ENCODE assay signal across 19 cellular contexts in genomic region chr10:76553231-76553630, GRCh38.
DNase-seq lines count a peak whose midpoint lies in the region; TF ChIP-seq lines count a peak whose summit lies in the region.
"Had no signal": no experiment of that assay in that cellular context is flagged by ENCODE, and none has a peak within 500 bp of the region (broad histone marks: within the 10 kb centered on the region; RNA-seq: fewer than 3 reads in every experiment).

No MANE protein-coding gene starts in this region.

- CTCF ChIA-PET in CD8-positive, alpha-beta memory T cell (lab: Charles Lee): no interaction called here

- no peaks in the 10 kb centered on the region for H4K20me1 ChIP-seq in fibroblast of lung (ENCODE audit: control insufficient read depth, extremely low read depth, insufficient read depth, low read length)

- peak overlapping the region; percentile 64 to 76 (median 68) for H3K27ac Mint-ChIP-seq in nephron
- no peak overlapping the region for H3K27ac Mint-ChIP-seq in CD8-positive, alpha-beta memory T cell
- H3K27ac Mint-ChIP-seq: IgD-negative memory B cell had no signal

- H3K27me3 Mint-ChIP-seq in nephron (ENCODE audit: low read depth): peaks cover 9% of the 10 kb centered on the region
- no peaks in the 10 kb centered on the region for H3K27me3 Mint-ChIP-seq in CD8-positive, alpha-beta memory T cell

- TF ChIP-seq CTCF in fibroblast of lung (conservative IDR thresholded peaks at IDR 0.05 in 1 of 2, IDR thresholded peaks at IDR 0.05 in 1 of 2; ENCODE audit: low read depth in 1 of 2, low read length in 2 of 2) (no peak), nephron (IDR thresholded peaks at IDR 0.05; ENCODE audit: unreplicated experiment in 3 of 3) (no peak), uterus (IDR thresholded peaks at IDR 0.05) (no peak)

- no peak overlapping the region for H3K9ac ChIP-seq in fibroblast of lung (ENCODE audit: insufficient read depth, low read length)

- H2AFZ ChIP-seq in fibroblast of lung (ENCODE audit: low read length): no peak overlapping the region

- DNase-seq in NCI-H69 (lab: John Stamatoyannopoulos, UW) (peak; percentile 6), fibroblast of lung (ENCODE audit: low read depth in 2 of 2) (no peak), uterus (no peak), NCI-H510A (lab: John Stamatoyannopoulos, UW) (no peak), C1 segment of cervical spinal cord (lab: John Stamatoyannopoulos, UW) (no peak)
- DNase-seq in CD8-positive, alpha-beta memory T cell: no peak
- DNase-seq: AML-193, DMS53, GDM1, GOT3, MV-4-11, NCI-H1105 treated with DMSO at 0.1 percent for 48 hours, NCI-H2029 treated with DMSO at 0.1 percent for 48 hours, NCI-H2171, NCI-H345, NCI-H524 treated with DMSO at 0.1 percent for 48 hours had no signal

- no peak overlapping the region for H3K4me3 Mint-ChIP-seq in nephron
- H3K4me3 Mint-ChIP-seq in CD8-positive, alpha-beta memory T cell: no peak overlapping the region
- H3K4me3 Mint-ChIP-seq: IgD-negative memory B cell had no signal

- H3K4me3 ChIP-seq in fibroblast of lung (replicated peaks in 1 of 4; ENCODE audit: control extremely low read depth in 1 of 4, insufficient read depth in 1 of 4, low read depth in 3 of 4, low read length in 4 of 4): no peak overlapping the region
- no peak overlapping the region for H3K4me3 ChIP-seq in uterus
- H3K4me3 ChIP-seq in CD8-positive, alpha-beta memory T cell (ENCODE audit: low read length): no peak overlapping the region

- peak overlapping the region; percentile 26 for H3K4me2 ChIP-seq in fibroblast of lung (ENCODE audit: extremely low read depth, insufficient read depth, low read length)

- H3K36me3 Mint-ChIP-seq in nephron (ENCODE audit: low read depth): no peaks in the 10 kb centered on the region
- H3K36me3 Mint-ChIP-seq in CD8-positive, alpha-beta memory T cell: no peaks in the 10 kb centered on the region
- H3K36me3 Mint-ChIP-seq: IgD-negative memory B cell had no signal

- no peaks in the 10 kb centered on the region for H3K9me3 ChIP-seq in fibroblast of lung (ENCODE audit: control insufficient read depth, insufficient read depth, low read depth, low read length)
- H3K9me3 ChIP-seq in uterus: no peaks in the 10 kb centered on the region
- no peaks in the 10 kb centered on the region for H3K9me3 ChIP-seq in CD8-positive, alpha-beta memory T cell (ENCODE audit: low read length)

- H3K36me3 ChIP-seq in fibroblast of lung (ENCODE audit: control insufficient read depth, insufficient read depth, low read length): no peaks in the 10 kb centered on the region
- H3K36me3 ChIP-seq in uterus: no peaks in the 10 kb centered on the region
- no peaks in the 10 kb centered on the region for H3K36me3 ChIP-seq in CD8-positive, alpha-beta memory T cell (ENCODE audit: insufficient read depth, low read length)

- H3K27me3 ChIP-seq in fibroblast of lung (ENCODE audit: control insufficient read depth, insufficient read depth, low read length) (no peaks in the 10 kb centered on the region), uterus (no peaks in the 10 kb centered on the region)
- H3K27me3 ChIP-seq in CD8-positive, alpha-beta memory T cell (ENCODE audit: insufficient read depth, low read length, poor library complexity, severe bottlenecking): no peaks in the 10 kb centered on the region

- intact Hi-C loops in uterus (cut with DNase I; ENCODE audit: low total_unique reads): no loop called here

- peaks cover 58% of the 10 kb centered on the region for H3K4me1 Mint-ChIP-seq in nephron
- no peaks in the 10 kb centered on the region for H3K4me1 Mint-ChIP-seq in CD8-positive, alpha-beta memory T cell

- H3K9me3 Mint-ChIP-seq in nephron: no peaks in the 10 kb centered on the region
- H3K9me3 Mint-ChIP-seq in CD8-positive, alpha-beta memory T cell: peaks cover 0 to 7% (median 0%) of the 10 kb centered on the region in 5 donors

- H3K79me2 ChIP-seq in fibroblast of lung (ENCODE audit: control insufficient read depth, insufficient read depth, low read length): no peaks in the 10 kb centered on the region

- H3K4me1 ChIP-seq in fibroblast of lung (ENCODE audit: control insufficient read depth, extremely low read depth, insufficient read depth, low read length) (peaks cover 8% of the 10 kb centered on the region), uterus (no peaks in the 10 kb centered on the region)
- H3K4me1 ChIP-seq in CD8-positive, alpha-beta memory T cell (ENCODE audit: insufficient read depth, low read length): no peaks in the 10 kb centered on the region

- no peak for TF ChIP-seq POLR2A in uterus (IDR thresholded peaks at IDR 0.05)

- H3K27ac ChIP-seq in fibroblast of lung (ENCODE audit: insufficient read depth, low read length) (no peak overlapping the region), uterus (peak overlapping the region; percentile 50 to 72)
- no peak overlapping the region for H3K27ac ChIP-seq in CD8-positive, alpha-beta memory T cell (ENCODE audit: low read depth, low read length)
- H3K27ac ChIP-seq: C4-2B had no signal

- POLR2A ChIA-PET in CD8-positive, alpha-beta memory T cell (lab: Charles Lee): no interaction called here

Comparison
In these comparisons a context has a peak if more than half of its experiments do, and no peak if none do; other contexts are left out.
1. H3K27ac ChIP-seq: peak in uterus (2 of 2); none in fibroblast of lung (single experiment) and CD8-positive, alpha-beta memory T cell (single experiment).
2. H3K27ac Mint-ChIP-seq: peak in nephron (3 of 3); none in CD8-positive, alpha-beta memory T cell (0 of 8).